ENCODE assay signal across 21 cellular contexts in genomic region chr4:172708184-172708583, GRCh38.
DNase-seq lines count a peak whose midpoint lies in the region; ATAC-seq, FAIRE-seq and TF ChIP-seq lines count a peak whose summit lies in the region.
"Had no signal": no experiment of that assay in that cellular context is flagged by ENCODE, and none has a peak within 500 bp of the region (broad histone marks: within the 10 kb centered on the region; RNA-seq: fewer than 3 reads in every experiment).

No MANE protein-coding gene starts in this region.

- H3K4me1 Mint-ChIP-seq in GM23338, result peaks cover 25% of the 10 kb centered on the region
- no peaks in the 10 kb centered on the region for H3K4me1 Mint-ChIP-seq in activated T-cell treated with anti-CD3 and anti-CD28 coated beads, Interleukin-2, amount 50 U/mL, for 24 hours (ENCODE audit: low read depth)
- H3K4me1 Mint-ChIP-seq: CD14-positive monocyte had no signal

- no peak overlapping the region for H3K9ac ChIP-seq in mammary epithelial cell (ENCODE audit: insufficient read depth, low read length)

- WGBS in mammary epithelial cell (ENCODE audit: low coverage, missing lambda C conversion rate), result 40% methylated on average over 5 of the region's 5 CpGs
- 70 to 75% (median 73%) methylated on average over 5 of the region's 5 CpGs for WGBS in small intestine, 3 donors

- H2AFZ ChIP-seq in GM23338, result no peak overlapping the region
- no peak overlapping the region for H2AFZ ChIP-seq in mammary epithelial cell (ENCODE audit: low read depth, low read length)

- in situ Hi-C loops in mammary epithelial cell (cut with MboI; ENCODE audit: low sequenced_read_pairs in 2 of 2), result no loop called here

- H3F3A ChIP-seq in GM23338 (replicated peaks; ENCODE audit: low read depth), result no peaks in the 10 kb centered on the region

- no TSS peak for BruUV-seq in mammary epithelial cell (replicated peaks; lab: Mats Ljungman, UMichigan)

- H3K4me3 ChIP-seq in GM23338, result no peak overlapping the region
- no peak overlapping the region for H3K4me3 ChIP-seq in mammary epithelial cell (replicated peaks in 1 of 3; ENCODE audit: insufficient read depth in 1 of 3, low read depth in 2 of 3, low read length in 3 of 3)
- no peak overlapping the region for H3K4me3 ChIP-seq in small intestine (ENCODE audit: low read depth in 1 of 2, low read length in 2 of 2)
- H3K4me3 ChIP-seq: MG63, SK-N-MC had no signal

- ATAC-seq in GM23338, result no peak
- ATAC-seq in left colon, result peak; percentile 95
- ATAC-seq: Panc1, Right ventricle myocardium inferior had no signal

- H3K4me1 ChIP-seq in GM23338 (ENCODE audit: insufficient read depth), result peaks cover 20% of the 10 kb centered on the region
- no peaks in the 10 kb centered on the region for H3K4me1 ChIP-seq in mammary epithelial cell (ENCODE audit: insufficient read depth, low read length)
- no peaks in the 10 kb centered on the region for H3K4me1 ChIP-seq in small intestine (ENCODE audit: control insufficient read depth in 2 of 2, insufficient read depth in 1 of 2, low read depth in 1 of 2, low read length in 1 of 2)

- no peak overlapping the region for H3K27ac ChIP-seq in GM23338 (ENCODE audit: low read depth)
- no peak overlapping the region for H3K27ac ChIP-seq in mammary epithelial cell (ENCODE audit: insufficient read depth, low read depth, low read length)
- no peak overlapping the region for H3K27ac ChIP-seq in small intestine (ENCODE audit: low read depth in 1 of 2, low read length in 1 of 2)
- H3K27ac ChIP-seq: SK-N-MC had no signal

- H3K27ac Mint-ChIP-seq in GM23338, result no peak overlapping the region
- no peak overlapping the region for H3K27ac Mint-ChIP-seq in activated T-cell treated with anti-CD3 and anti-CD28 coated beads, Interleukin-2, amount 50 U/mL, for 24 hours
- H3K27ac Mint-ChIP-seq: CD14-positive monocyte had no signal

- dilution Hi-C loops in mammary epithelial cell (cut with HindIII; ENCODE audit: low sequenced_read_pairs), result no loop called here

- TF ChIP-seq CTCF in GM23338 (conservative IDR thresholded peaks at IDR 0.05; ENCODE audit: low read depth in 2 of 2), result no peak
- TF ChIP-seq CTCF in mammary epithelial cell (conservative IDR thresholded peaks at IDR 0.05 in 1 of 2, IDR thresholded peaks at IDR 0.05 in 1 of 2; ENCODE audit: extremely low read depth in 1 of 2, insufficient read depth in 1 of 2, low read depth in 1 of 2, low read length in 2 of 2), result no peak

- CTCF ChIA-PET in mammary epithelial cell (lab: Charles Lee; ENCODE audit: low non-redundant PET), result no interaction called here

- H3K9me3 ChIP-seq in mammary epithelial cell (replicated peaks; ENCODE audit: insufficient read depth, low read length), result no peaks in the 10 kb centered on the region
- H3K9me3 ChIP-seq in small intestine (ENCODE audit: control insufficient read depth, low read depth), result peaks cover 2% of the 10 kb centered on the region
- H3K9me3 ChIP-seq: MG63 had no signal

- peaks cover 21% of the 10 kb centered on the region for H3K9me3 Mint-ChIP-seq in GM23338
- peaks cover 29% of the 10 kb centered on the region for H3K9me3 Mint-ChIP-seq in activated T-cell treated with anti-CD3 and anti-CD28 coated beads, Interleukin-2, amount 50 U/mL, for 24 hours

- 0 out of 2 replicates have a peak, but pooled peaks cover 4% of the 10 kb centered on the region for H3K36me3 ChIP-seq in GM23338 (ENCODE audit: insufficient read depth)
- no peaks in the 10 kb centered on the region for H3K36me3 ChIP-seq in mammary epithelial cell (ENCODE audit: insufficient read depth, low read length)
- H3K36me3 ChIP-seq in small intestine (ENCODE audit: control insufficient read depth in 2 of 2, insufficient read depth in 2 of 2, low read length in 2 of 2), result no peaks in the 10 kb centered on the region
- H3K36me3 ChIP-seq: MG63 had no signal

- no peak for FAIRE-seq in small intestine (lab: Jason Lieb, UNC)

- no peaks in the 10 kb centered on the region for H3K9me2 ChIP-seq in GM23338 (ENCODE audit: insufficient read depth)

- intact Hi-C loops in left colon (cut with DNase I, micrococcal nuclease), result no loop called here
- intact Hi-C loops in mammary epithelial cell (cut with micrococcal nuclease), result no loop called here

- H4K20me1 ChIP-seq in GM23338 (replicated peaks; ENCODE audit: insufficient read depth) (no peaks in the 10 kb centered on the region), mammary epithelial cell (ENCODE audit: insufficient read depth, low read length) (no peaks in the 10 kb centered on the region)

- 0 out of 2 replicates have a peak overlapping the region, but pooled peaks have one; percentile 20 for H3K4me2 ChIP-seq in GM23338
- H3K4me2 ChIP-seq in mammary epithelial cell (ENCODE audit: insufficient read depth, low read depth, low read length), result no peak overlapping the region

- H3K36me3 Mint-ChIP-seq in GM23338 (ENCODE audit: low read depth), result peaks cover 19% of the 10 kb centered on the region; the same call in 2 of the 3 replicates
- no peaks in the 10 kb centered on the region for H3K36me3 Mint-ChIP-seq in activated T-cell treated with anti-CD3 and anti-CD28 coated beads, Interleukin-2, amount 50 U/mL, for 24 hours (ENCODE audit: low read depth)
- H3K36me3 Mint-ChIP-seq: CD14-positive monocyte had no signal

- no peaks in the 10 kb centered on the region for H3K79me2 ChIP-seq in GM23338 (replicated peaks; ENCODE audit: insufficient read depth)
- no peaks in the 10 kb centered on the region for H3K79me2 ChIP-seq in mammary epithelial cell (ENCODE audit: insufficient read depth, low read length)

- H3K27me3 Mint-ChIP-seq in GM23338 (ENCODE audit: insufficient read depth, low read depth, poor library complexity), result no peaks in the 10 kb centered on the region
- H3K27me3 Mint-ChIP-seq in activated T-cell treated with anti-CD3 and anti-CD28 coated beads, Interleukin-2, amount 50 U/mL, for 24 hours, result no peaks in the 10 kb centered on the region

- no peak overlapping the region for H3K4me3 Mint-ChIP-seq in GM23338
- H3K4me3 Mint-ChIP-seq in activated T-cell treated with anti-CD3 and anti-CD28 coated beads, Interleukin-2, amount 50 U/mL, for 24 hours, result no peak overlapping the region
- H3K4me3 Mint-ChIP-seq: CD14-positive monocyte had no signal

- DNase-seq in GM23338 (ENCODE audit: low spot score) (peak; percentile 23), NCI-H1105 (lab: John Stamatoyannopoulos, UW) (peak; percentile 15), NCI-H748 (lab: John Stamatoyannopoulos, UW; ENCODE audit: unreplicated experiment) (peak; percentile 94), left colon (peak in 1 of 2 donors; percentile 5), mammary epithelial cell (no peak), small intestine (no peak)
- no peak for DNase-seq in activated T-cell treated with anti-CD3 and anti-CD28 coated beads, Interleukin-2, amount 50 U/mL, for 24 hours
- DNase-seq in stimulated activated CD4-positive, alpha-beta T cell treated with anti-CD3 and anti-CD28 coated beads, Interleukin-4, amount 100 ng/mL, for 1 hour, result no peak
- DNase-seq: ACHN, AML-193, EL, GOT3, Karpas-422, MG63, NCI-H1092, NCI-H187, NCI-H526 treated with DMSO at 0.1 percent for 48 hours had no signal

- H3K27me3 ChIP-seq in GM23338 (ENCODE audit: insufficient read depth), result no peaks in the 10 kb centered on the region
- H3K27me3 ChIP-seq in mammary epithelial cell (ENCODE audit: insufficient read depth, low read length), result no peaks in the 10 kb centered on the region
- no peaks in the 10 kb centered on the region for H3K27me3 ChIP-seq in small intestine (ENCODE audit: control insufficient read depth in 2 of 2, insufficient read depth in 2 of 2, low read length in 2 of 2)
- H3K27me3 ChIP-seq: MG63 had no signal

TF ChIP-seq in GM23338, 12 proteins besides CTCF, POLR2A, EP300 and RAD21:
- TF ChIP-seq NANOG (IDR thresholded peaks at IDR 0.05; ENCODE audit: borderline replicate concordance) (no peak), STAT1 (IDR thresholded peaks at IDR 0.05; ENCODE audit: unreplicated experiment) (no peak)

Comparison
In these comparisons a context has a peak if more than half of its experiments do, and no peak if none do; other contexts are left out.
1. DNase-seq: peak in GM23338 (single experiment), NCI-H1105 (single experiment) and NCI-H748 (single experiment); none in mammary epithelial cell (single experiment), activated T-cell treated with anti-CD3 and anti-CD28 coated beads, Interleukin-2, amount 50 U/mL, for 24 hours (single experiment), small intestine (single experiment) and stimulated activated CD4-positive, alpha-beta T cell treated with anti-CD3 and anti-CD28 coated beads, Interleukin-4, amount 100 ng/mL, for 1 hour (single experiment).